In the genomic region with DNA sequence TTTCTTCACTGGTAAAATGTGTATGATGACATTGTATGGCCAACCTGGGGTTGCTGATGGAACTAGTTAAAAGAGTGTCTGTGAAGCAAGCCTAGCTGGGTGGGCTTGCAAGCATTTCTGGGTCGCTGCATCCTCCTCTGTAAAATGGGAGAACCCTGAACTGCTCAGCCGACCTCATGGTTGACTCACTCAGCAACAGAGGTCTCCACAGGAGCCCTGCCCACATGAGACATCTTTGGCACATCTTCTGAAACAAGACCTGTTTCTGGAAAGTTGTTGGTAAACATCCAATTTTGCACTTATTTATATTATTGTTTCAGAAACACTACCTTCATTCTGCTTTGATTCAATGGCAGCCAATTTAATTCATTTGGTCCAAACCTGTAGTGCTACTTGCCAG, we compare ENCODE assay signal across 21 cellular contexts. TPM values are rescaled to one million over a fixed set of nuclear protein-coding genes. Genes with fewer than 3 reads are reported as not detected.
DNase-seq lines count a peak whose midpoint lies in the region; ATAC-seq and TF ChIP-seq lines count a peak whose summit lies in the region.
"Had no signal": no experiment of that assay in that cellular context is flagged by ENCODE, and none has a peak within 500 bp of the region (broad histone marks: within the 10 kb centered on the region; RNA-seq: fewer than 3 reads in every experiment).

No MANE protein-coding gene starts in this region.

- H3K79me2 ChIP-seq in OCI-LY3 (ENCODE audit: low read length), result peaks cover 100% of the 10 kb centered on the region

- H3K36me3 ChIP-seq in BLaER1 treated with 17β-estradiol and CSF1 and Interleukin-3, amounts not matched to agents 10 nM and 100 nM, result peaks cover 0 to 98% (median 91%) of the 10 kb centered on the region in 11 experiments; a peak in 15 of 22 replicates
- peaks cover 63% of the 10 kb centered on the region for H3K36me3 ChIP-seq in OCI-LY3 (replicated peaks; ENCODE audit: low read depth, low read length)

- peaks cover 0 to 92% (median 53%) of the 10 kb centered on the region in 11 experiments; a peak in 15 of 22 replicates for H4K20me1 ChIP-seq in BLaER1 treated with 17β-estradiol and CSF1 and Interleukin-3, amounts not matched to agents 10 nM and 100 nM
- H4K20me1 ChIP-seq in OCI-LY3 (ENCODE audit: insufficient read depth, low read length), result peaks cover 93% of the 10 kb centered on the region

- no peaks in the 10 kb centered on the region for H3K27me3 Mint-ChIP-seq in naive B cell

- H2AFZ ChIP-seq in OCI-LY3 (ENCODE audit: low read depth, low read length), result no peak overlapping the region
- H2AFZ ChIP-seq: PC-9 had no signal

- H3K4me3 ChIP-seq in BLaER1 treated with 17β-estradiol and CSF1 and Interleukin-3, amounts not matched to agents 10 nM and 100 nM, result no peak overlapping the region
- no peak overlapping the region for H3K4me3 ChIP-seq in OCI-LY3 (ENCODE audit: low read length)
- H3K4me3 ChIP-seq in choroid plexus epithelial cell (ENCODE audit: low read depth, low read length), result no peak overlapping the region
- H3K4me3 ChIP-seq: A549, PC-9 had no signal

- H3K9ac ChIP-seq in BLaER1 treated with 17β-estradiol and CSF1 and Interleukin-3, amounts not matched to agents 10 nM and 100 nM, result no peak overlapping the region
- peak overlapping the region; percentile 53; the same call in 1 of the 2 replicates for H3K9ac ChIP-seq in OCI-LY3 (ENCODE audit: low read length)
- H3K9ac ChIP-seq: KMS-11 had no signal

- ATAC-seq in naive B cell (ENCODE audit: low read depth in 2 of 2), result no peak
- no peak for ATAC-seq in GM21526 (IDR thresholded peaks at IDR 0.05; ENCODE audit: low FRiP score, unreplicated experiment)
- ATAC-seq: A549, SK-N-SH treated with all-trans-retinoic acid at 6 μM for 48 hours had no signal

- peaks cover 16 to 25% of the 10 kb centered on the region in 2 donors for H3K36me3 Mint-ChIP-seq in naive B cell

- H3K4me3 Mint-ChIP-seq in naive B cell, result peak overlapping the region in 7 of 8 donors; percentile 22 to 87 (median 59)
- H3K4me3 Mint-ChIP-seq: CD14-positive monocyte, HFFc6 had no signal

- TF ChIP-seq CTCF in OCI-LY3 (IDR thresholded peaks at IDR 0.05; ENCODE audit: low read depth, low read length), result no peak
- TF ChIP-seq CTCF in choroid plexus epithelial cell (conservative IDR thresholded peaks at IDR 0.05; ENCODE audit: low read depth, low read length), result no peak

- intact Hi-C loops in posterior cingulate gyrus (cut with DNase I), result no loop called here

- no peaks in the 10 kb centered on the region for H3K27me3 ChIP-seq in BLaER1 treated with 17β-estradiol and CSF1 and Interleukin-3, amounts not matched to agents 10 nM and 100 nM
- H3K27me3 ChIP-seq in OCI-LY3 (ENCODE audit: low read depth, low read length), result no peaks in the 10 kb centered on the region

- no peaks in the 10 kb centered on the region for H3K9me3 Mint-ChIP-seq in naive B cell
- H3K9me3 Mint-ChIP-seq: HFFc6 had no signal

- H3K4me1 Mint-ChIP-seq in naive B cell, result peaks cover 87 to 99% (median 95%) of the 10 kb centered on the region in 3 donors

- peaks cover 15 to 72% (median 60%) of the 10 kb centered on the region in 10 experiments for H3K4me1 ChIP-seq in BLaER1 treated with 17β-estradiol and CSF1 and Interleukin-3, amounts not matched to agents 10 nM and 100 nM
- H3K4me1 ChIP-seq in OCI-LY3 (ENCODE audit: low read length), result peaks cover 91% of the 10 kb centered on the region
- H3K4me1 ChIP-seq: A549 had no signal

- no peaks in the 10 kb centered on the region for H3K9me3 ChIP-seq in BLaER1 treated with 17β-estradiol and CSF1 and Interleukin-3, amounts not matched to agents 10 nM and 100 nM (replicated peaks in 1 of 11)
- H3K9me3 ChIP-seq in OCI-LY3 (ENCODE audit: insufficient read depth, low read length), result no peaks in the 10 kb centered on the region
- H3K9me3 ChIP-seq: A549 had no signal

- peak overlapping the region; percentile 88 to 98 (median 96) for H3K27ac Mint-ChIP-seq in naive B cell
- H3K27ac Mint-ChIP-seq: HFFc6 had no signal

- H3K27ac ChIP-seq in BLaER1 treated with 17β-estradiol and CSF1 and Interleukin-3, amounts not matched to agents 10 nM and 100 nM, result peak overlapping the region in 4 of 11 experiments; percentile 24 to 56 (median 40); a peak in 5 of 22 replicates
- peak overlapping the region; percentile 84 for H3K27ac ChIP-seq in OCI-LY3 (ENCODE audit: low read length)
- H3K27ac ChIP-seq: A549, KMS-11, PC-9 had no signal

- DNase-seq in choroid plexus epithelial cell (ENCODE audit: low read depth), result peak; percentile 39
- DNase-seq in naive B cell, result no peak
- no peak for DNase-seq in activated T-cell treated with anti-CD3 and anti-CD28 coated beads, Interleukin-2, amount 50 U/mL, for 48 hours
- DNase-seq in posterior cingulate gyrus, result no peak
- DNase-seq in GM19240 (ENCODE audit: insufficient read length, low spot score), result no peak
- DNase-seq: GF-D8, HFFc6, NCI-H1048, NCI-H1436, NCI-H1930, NCI-H345, NCI-H524 treated with DMSO at 0.1 percent for 48 hours, PC-9, SIG-M5 had no signal

- H3K4me2 ChIP-seq in BLaER1 treated with 17β-estradiol and CSF1 and Interleukin-3, amounts not matched to agents 10 nM and 100 nM, result peak overlapping the region in 9 of 11 experiments; percentile 30 to 75 (median 61); a peak in 12 of 22 replicates
- H3K4me2 ChIP-seq in OCI-LY3 (ENCODE audit: low read length), result peak overlapping the region; percentile 61; the same call in 1 of the 2 replicates
- H3K4me2 ChIP-seq: A549, KMS-11, PC-9 had no signal

RNA-seq across cellular contexts. Expression of gene BCL11A, which starts 52.6 kb away (rescaled TPM):
- 100 to 1,000 TPM; 152 to 246 (median 192) TPM for polyA plus RNA-seq in naive B cell (ENCODE audit: low read depth in 6 of 6)
